Comparison of ENCODE assay signal across 8 cellular contexts in the genomic region with DNA sequence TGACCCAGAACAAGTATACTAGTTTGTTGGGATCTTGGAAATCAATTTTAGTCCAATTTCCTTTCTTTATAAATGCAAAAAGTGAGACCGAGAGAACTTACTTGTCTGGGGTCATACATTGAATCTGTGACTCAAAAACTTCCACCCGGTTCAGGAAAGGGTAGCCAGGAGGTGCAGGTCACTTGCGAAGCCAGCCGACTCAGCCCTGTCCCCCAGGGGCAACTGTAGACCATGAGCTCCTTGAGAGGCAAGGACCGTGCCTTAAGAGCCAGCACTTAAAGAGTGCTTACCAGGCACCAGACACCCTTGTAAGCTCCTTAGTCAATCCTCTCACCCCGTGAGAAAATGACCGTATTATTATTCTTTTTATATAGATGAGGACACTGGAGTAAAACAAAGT. TPM values are rescaled to one million over a fixed set of nuclear protein-coding genes. Genes with fewer than 3 reads are reported as not detected.
DNase-seq lines count a peak whose midpoint lies in the region; ATAC-seq and TF ChIP-seq lines count a peak whose summit lies in the region.

No MANE protein-coding gene starts in this region.

- no peak for TF ChIP-seq POLR2A in gastrocnemius medialis (IDR thresholded peaks at IDR 0.05)

- H3K27ac ChIP-seq in SU-DHL-6 (ENCODE audit: low read depth, low read length) (0 out of 2 replicates have a peak overlapping the region, but pooled peaks have one; percentile 18), gastrocnemius medialis (peak overlapping the region; percentile 85 to 94 (median 88))

- peak overlapping the region; percentile 99 for H3K4me2 ChIP-seq in SU-DHL-6 (ENCODE audit: low read depth, low read length, poor library complexity, severe bottlenecking)

- in situ Hi-C loops in gastrocnemius medialis (cut with MboI; ENCODE audit: low sequenced_read_pairs in 4 of 4) = no loop called here

- H3K4me1 ChIP-seq in gastrocnemius medialis = peaks cover 11 to 17% of the 10 kb centered on the region in 2 donors

- H3K9me3 ChIP-seq in SU-DHL-6 (ENCODE audit: insufficient read depth, low read length) (no peaks in the 10 kb centered on the region), gastrocnemius medialis (no peaks in the 10 kb centered on the region)

- H2AFZ ChIP-seq in SU-DHL-6 (ENCODE audit: low read depth, low read length, severe bottlenecking) = peak overlapping the region; percentile 89

- H3K4me3 ChIP-seq in SU-DHL-6 (ENCODE audit: insufficient read depth, low read length, poor library complexity, severe bottlenecking) = peak overlapping the region; percentile 68
- H3K4me3 ChIP-seq in fibroblast of pulmonary artery (replicated peaks; ENCODE audit: low read depth, low read length) = peak overlapping the region; percentile 86
- H3K4me3 ChIP-seq in gastrocnemius medialis = peak overlapping the region; percentile 85 to 96 (median 92)

- peak overlapping the region; percentile 75 for H3K9ac ChIP-seq in SU-DHL-6 (ENCODE audit: low read length)

- intact Hi-C loops in gastrocnemius medialis (cut with DNase I; ENCODE audit: low total_unique reads) = loop anchor here (1.0 kb wide), 1 partner anchor 15 kb away; the partner anchor contains the start of gene NCKAP5L

- ATAC-seq in GM18870 (IDR thresholded peaks at IDR 0.05; ENCODE audit: unreplicated experiment) (peak; percentile 1), gastrocnemius medialis (no peak)

- DNase-seq in fibroblast of pulmonary artery (ENCODE audit: low read depth) (no peak), gastrocnemius medialis (no peak), NCI-H446 (lab: John Stamatoyannopoulos, UW) (no peak), activated gamma-delta T cell treated with Interleukin-2 at 50 U/mL for 16 hours (no peak), H4 (ENCODE audit: low spot score) (no peak), NCI-H345 treated with DMSO at 0.1 percent for 48 hours (lab: John Stamatoyannopoulos, UW; ENCODE audit: unreplicated experiment) (no peak)

- peaks cover 20% of the 10 kb centered on the region for H3F3A ChIP-seq in SU-DHL-6 (ENCODE audit: insufficient read depth)

- H3K36me3 ChIP-seq in SU-DHL-6 (ENCODE audit: low read length) (no peaks in the 10 kb centered on the region), gastrocnemius medialis (peaks cover 0 to 2% of the 10 kb centered on the region in 2 donors)

- H3K27me3 ChIP-seq in SU-DHL-6 (ENCODE audit: low read length) (no peaks in the 10 kb centered on the region), gastrocnemius medialis (peaks cover 10 to 15% (median 12%) of the 10 kb centered on the region in 3 donors)

- H3K9me2 ChIP-seq in SU-DHL-6 (replicated peaks; ENCODE audit: insufficient read depth, low read length) = no peaks in the 10 kb centered on the region

- no peaks in the 10 kb centered on the region for H4K20me1 ChIP-seq in SU-DHL-6 (ENCODE audit: low read depth, low read length)

- TF ChIP-seq CTCF in SU-DHL-6 (IDR thresholded peaks at IDR 0.05; ENCODE audit: insufficient read depth, low read length, poor library complexity, severe bottlenecking) (no peak), fibroblast of pulmonary artery (IDR thresholded peaks at IDR 0.05; ENCODE audit: low read length, missing control alignments) (no peak), gastrocnemius medialis (IDR thresholded peaks at IDR 0.05 in 4 of 5, conservative IDR thresholded peaks at IDR 0.05 in 1 of 5) (no peak)

- H3K79me2 ChIP-seq in SU-DHL-6 (ENCODE audit: insufficient read depth, low read length) = no peaks in the 10 kb centered on the region

RNA-seq across cellular contexts. Expression of gene BCDIN3D, which starts 0.5 kb away (rescaled TPM):
- total RNA-seq in gastrocnemius medialis = 1 to 10 TPM; 1.2 to 2.7 (median 2.3) TPM
- total RNA-seq in H4 (2014; rRNA removed; shearing (Covaris generic)) = 4.9 and 6.4 TPM in 2 replicates

RNA-seq across cellular contexts. Expression of gene NCKAP5L, which starts 15.2 kb away (rescaled TPM):
- 10 to 100 TPM in 3 of 4 donors, 1 to 10 TPM in 1; 8.4 to 15.5 (median 10.4) TPM for total RNA-seq in gastrocnemius medialis
- 4.9 and 8.9 TPM in 2 replicates for total RNA-seq in H4 (2014; rRNA removed; shearing (Covaris generic))
